35 cellular contexts compared by ENCODE assay signal in the genomic region with DNA sequence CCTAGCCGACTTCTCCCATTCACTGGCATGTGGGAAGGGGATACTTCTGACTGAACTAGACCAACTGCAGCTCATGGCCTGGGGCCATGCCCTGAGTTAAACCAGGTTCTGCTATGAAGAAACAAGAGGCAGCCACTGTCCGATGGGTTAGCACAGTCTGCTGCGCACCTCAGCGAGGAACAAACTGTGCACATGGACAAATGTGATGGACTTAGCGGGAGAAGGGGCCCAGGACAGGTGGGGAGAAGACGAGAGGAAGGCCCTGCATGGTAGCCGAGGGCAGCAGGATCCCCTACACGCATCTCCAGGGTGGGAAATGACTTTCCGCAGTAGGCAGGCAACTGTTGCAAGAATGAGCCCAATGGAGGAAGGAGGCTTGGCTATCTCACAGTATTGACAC.
"Had no signal": no experiment of that assay in that cellular context is flagged by ENCODE, and none has a peak within 500 bp of the region (broad histone marks: within the 10 kb centered on the region; RNA-seq: fewer than 3 reads in every experiment).

No MANE protein-coding gene starts in this region.

- H3K9me3 ChIP-seq: ascending aorta, body of pancreas, breast epithelium had no signal

- H3K4me1 Mint-ChIP-seq: activated B cell treated with CpG ODN at 0.5 μM for 24 hours had no signal

- H3K4me3 Mint-ChIP-seq: activated B cell treated with CpG ODN at 0.5 μM for 24 hours; activated CD4-positive, alpha-beta memory T cell treated with anti-CD3 and anti-CD28 coated beads, Interleukin-2, amount 10 ng/mL, durations not matched to agents 7 days and 5 days; activated CD4-positive, alpha-beta T cell treated with anti-CD3 and anti-CD28 coated beads for 36 hours; activated CD4-positive, alpha-beta T cell treated with anti-CD3 and anti-CD28 coated beads, Interleukin-2, amount 10 ng/mL, durations not matched to agents 7 days and 5 days; activated CD8-positive, alpha-beta memory T cell treated with anti-CD3 and anti-CD28 coated beads, Interleukin-2, amount 10 ng/mL, durations not matched to agents 7 days and 5 days; activated CD8-positive, alpha-beta T cell treated with anti-CD3 and anti-CD28 coated beads, Interleukin-2, amount 10 ng/mL, durations not matched to agents 7 days and 5 days; activated naive CD4-positive, alpha-beta T cell treated with anti-CD3 and anti-CD28 coated beads, Interleukin-2, amount 10 ng/mL, durations not matched to agents 7 days and 5 days; activated naive CD4-positive, alpha-beta T cell treated with anti-CD3 and anti-CD28 coated beads, Interleukin-2, amount 50 U/mL, for 24 hours; activated naive CD8-positive, alpha-beta T cell; activated naive CD8-positive, alpha-beta T cell treated with anti-CD3 and anti-CD28 coated beads, Interleukin-2, amount 10 ng/mL, durations not matched to agents 7 days and 5 days; activated naive CD8-positive, alpha-beta T cell treated with anti-CD3 and anti-CD28 coated beads, Interleukin-2, amount 50 U/mL, for 24 hours; activated T-cell treated with anti-CD3 and anti-CD28 coated beads, Interleukin-2, amount 50 U/mL, for 24 hours; T-helper 1 cell treated with Interleukin-12 subunit alpha and Interleukin-12 subunit beta and Interleukin-4 antibody, amounts not matched to agents 30 μg/mL and 1 μg/mL, for 36 hours; T-helper 2 cell treated with Interferon-gamma antibody and Interleukin-4, amounts not matched to agents 5 μg/mL and 100 μg/mL, for 36 hours had no signal

- H3K27me3 ChIP-seq: ascending aorta, body of pancreas, breast epithelium had no signal

- H3K36me3 Mint-ChIP-seq: activated naive CD4-positive, alpha-beta T cell treated with anti-CD3 and anti-CD28 coated beads, Interleukin-2, amount 50 U/mL, for 24 hours; activated naive CD8-positive, alpha-beta T cell had no signal

- ATAC-seq: activated CD4-positive, alpha-beta T cell treated with anti-CD3 and anti-CD28 coated beads for 36 hours; activated CD8-positive, alpha-beta memory T cell treated with anti-CD3 and anti-CD28 coated beads, Interleukin-2, amount 10 ng/mL, durations not matched to agents 7 days and 5 days; activated CD8-positive, alpha-beta T cell treated with anti-CD3 and anti-CD28 coated beads, Interleukin-2, amount 10 ng/mL, durations not matched to agents 7 days and 5 days; activated naive CD8-positive, alpha-beta T cell treated with anti-CD3 and anti-CD28 coated beads, Interleukin-2, amount 50 U/mL, for 24 hours had no signal

- DNase-seq: activated B cell treated with CpG ODN at 0.5 μM for 24 hours; activated CD4-positive, alpha-beta memory T cell treated with anti-CD3 and anti-CD28 coated beads, Interleukin-2, amount 10 ng/mL, durations not matched to agents 7 days and 5 days; activated CD4-positive, alpha-beta T cell treated with anti-CD3 and anti-CD28 coated beads for 1 hour; activated CD4-positive, alpha-beta T cell treated with anti-CD3 and anti-CD28 coated beads for 36 hours; activated CD4-positive, alpha-beta T cell treated with anti-CD3 and anti-CD28 coated beads for 48 hours; activated CD4-positive, alpha-beta T cell treated with anti-CD3 and anti-CD28 coated beads, Interleukin-2, amount 10 ng/mL, durations not matched to agents 7 days and 5 days; activated CD4-positive, alpha-beta T cell treated with anti-CD3 and anti-CD28 coated beads, Interleukin-2, amount 50 U/mL, for 48 hours; activated CD8-positive, alpha-beta memory T cell treated with anti-CD3 and anti-CD28 coated beads for 24 hours; activated CD8-positive, alpha-beta memory T cell treated with anti-CD3 and anti-CD28 coated beads, Interleukin-2, amount 10 ng/mL, durations not matched to agents 7 days and 5 days; activated CD8-positive, alpha-beta memory T cell treated with anti-CD3 and anti-CD28 coated beads, Interleukin-2, amount 50 U/mL, for 48 hours; activated CD8-positive, alpha-beta T cell treated with anti-CD3 and anti-CD28 coated beads, Interleukin-2, amount 10 ng/mL, durations not matched to agents 7 days and 5 days; activated effector memory CD4-positive, alpha-beta T cell treated with Interleukin-2 at 50 U/mL for 16 hours; activated gamma-delta T cell; activated naive CD4-positive, alpha-beta T cell treated with anti-CD3 and anti-CD28 coated beads, Interleukin-2, amount 10 ng/mL, durations not matched to agents 7 days and 5 days; activated naive CD4-positive, alpha-beta T cell treated with Interleukin-2 at 50 U/mL for 16 hours; activated naive CD8-positive, alpha-beta T cell treated with anti-CD3 and anti-CD28 coated beads, Interleukin-2, amount 10 ng/mL, durations not matched to agents 7 days and 5 days; activated naive CD8-positive, alpha-beta T cell treated with anti-CD3 and anti-CD28 coated beads, Interleukin-2, amount 50 U/mL, for 24 hours; activated T-cell treated with anti-CD3 and anti-CD28 coated beads, Interleukin-2, amount 50 U/mL, for 24 hours; activated T-cell treated with anti-CD3 and anti-CD28 coated beads, Interleukin-2, amount 50 U/mL, for 48 hours; amygdala; brain microvascular endothelial cell; central memory CD4-positive, alpha-beta T cell; T-helper 1 cell; T-helper 2 cell; T-helper 9 cell had no signal

- H3K36me3 ChIP-seq: brain microvascular endothelial cell, breast epithelium had no signal

- FAIRE-seq: TTC549 had no signal

- H3K27me3 Mint-ChIP-seq: activated B cell treated with CpG ODN at 0.5 μM for 24 hours; activated CD4-positive, alpha-beta memory T cell treated with anti-CD3 and anti-CD28 coated beads, Interleukin-2, amount 10 ng/mL, durations not matched to agents 7 days and 5 days; activated CD4-positive, alpha-beta T cell treated with anti-CD3 and anti-CD28 coated beads for 36 hours; activated CD4-positive, alpha-beta T cell treated with anti-CD3 and anti-CD28 coated beads, Interleukin-2, amount 10 ng/mL, durations not matched to agents 7 days and 5 days; activated CD8-positive, alpha-beta memory T cell treated with anti-CD3 and anti-CD28 coated beads, Interleukin-2, amount 10 ng/mL, durations not matched to agents 7 days and 5 days; activated naive CD4-positive, alpha-beta T cell treated with anti-CD3 and anti-CD28 coated beads, Interleukin-2, amount 50 U/mL, for 24 hours; activated naive CD8-positive, alpha-beta T cell; activated naive CD8-positive, alpha-beta T cell treated with anti-CD3 and anti-CD28 coated beads, Interleukin-2, amount 10 ng/mL, durations not matched to agents 7 days and 5 days; activated naive CD8-positive, alpha-beta T cell treated with anti-CD3 and anti-CD28 coated beads, Interleukin-2, amount 50 U/mL, for 24 hours; activated T-cell treated with anti-CD3 and anti-CD28 coated beads, Interleukin-2, amount 50 U/mL, for 24 hours had no signal

- H3K4me1 ChIP-seq: body of pancreas, breast epithelium had no signal

- H3K9me3 Mint-ChIP-seq: activated naive CD4-positive, alpha-beta T cell treated with anti-CD3 and anti-CD28 coated beads, Interleukin-2, amount 50 U/mL, for 24 hours; activated naive CD8-positive, alpha-beta T cell treated with anti-CD3 and anti-CD28 coated beads, Interleukin-2, amount 50 U/mL, for 24 hours had no signal

- H3K27ac Mint-ChIP-seq: activated B cell treated with CpG ODN at 0.5 μM for 24 hours; activated CD4-positive, alpha-beta memory T cell treated with anti-CD3 and anti-CD28 coated beads, Interleukin-2, amount 10 ng/mL, durations not matched to agents 7 days and 5 days; activated CD4-positive, alpha-beta T cell treated with anti-CD3 and anti-CD28 coated beads for 36 hours; activated CD4-positive, alpha-beta T cell treated with anti-CD3 and anti-CD28 coated beads, Interleukin-2, amount 10 ng/mL, durations not matched to agents 7 days and 5 days; activated CD8-positive, alpha-beta memory T cell treated with anti-CD3 and anti-CD28 coated beads, Interleukin-2, amount 10 ng/mL, durations not matched to agents 7 days and 5 days; activated CD8-positive, alpha-beta T cell treated with anti-CD3 and anti-CD28 coated beads, Interleukin-2, amount 10 ng/mL, durations not matched to agents 7 days and 5 days; activated naive CD4-positive, alpha-beta T cell treated with anti-CD3 and anti-CD28 coated beads, Interleukin-2, amount 10 ng/mL, durations not matched to agents 7 days and 5 days; activated naive CD4-positive, alpha-beta T cell treated with anti-CD3 and anti-CD28 coated beads, Interleukin-2, amount 50 U/mL, for 24 hours; activated naive CD8-positive, alpha-beta T cell; activated naive CD8-positive, alpha-beta T cell treated with anti-CD3 and anti-CD28 coated beads, Interleukin-2, amount 10 ng/mL, durations not matched to agents 7 days and 5 days; activated naive CD8-positive, alpha-beta T cell treated with anti-CD3 and anti-CD28 coated beads, Interleukin-2, amount 50 U/mL, for 24 hours; activated T-cell treated with anti-CD3 and anti-CD28 coated beads, Interleukin-2, amount 50 U/mL, for 24 hours; activated T-helper 2 cell treated with anti-CD3 and anti-CD28 coated beads, Interferon-gamma antibody, Interleukin-2, Interleukin-4, amounts not matched to agents 10 μg/mL and 5 μg/mL and 100 μg/mL, durations not matched to agents 14 hours and 24 hours and 36 hours; T-helper 1 cell treated with Interleukin-12 subunit alpha and Interleukin-12 subunit beta and Interleukin-4 antibody, amounts not matched to agents 30 μg/mL and 1 μg/mL, for 36 hours; T-helper 2 cell treated with Interferon-gamma antibody and Interleukin-4, amounts not matched to agents 5 μg/mL and 100 μg/mL, for 36 hours had no signal

- H3K27ac ChIP-seq: ascending aorta, body of pancreas, brain microvascular endothelial cell, breast epithelium, VCaP had no signal

- H3K4me3 ChIP-seq: ascending aorta, body of pancreas, breast epithelium had no signal
